In the genomic region with DNA sequence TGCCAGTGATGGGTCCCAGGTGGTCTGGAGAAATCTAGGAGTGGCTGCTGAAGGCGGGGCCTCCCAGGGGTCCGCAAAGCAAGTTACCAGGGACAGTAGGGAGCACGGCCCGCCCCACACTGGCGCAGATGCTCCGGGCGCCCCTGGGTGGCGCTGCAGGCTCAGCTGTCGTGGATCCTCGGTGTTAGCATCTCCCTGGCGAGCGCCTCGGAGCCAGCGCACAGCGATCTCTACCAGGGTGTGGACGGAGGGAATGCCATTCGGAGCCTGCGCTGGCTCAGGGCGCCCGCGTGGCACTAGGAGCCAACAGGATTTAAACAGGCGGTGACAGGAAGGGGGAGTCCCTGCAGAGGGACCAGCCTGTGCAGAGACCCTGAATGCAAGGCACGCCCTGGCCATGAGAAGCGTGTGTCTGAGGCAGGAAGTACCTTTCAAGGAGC, we compare ENCODE assay signal across 8 cellular contexts. TPM values are rescaled to one million over a fixed set of nuclear protein-coding genes. Genes with fewer than 3 reads are reported as not detected.
DNase-seq lines count a peak whose midpoint lies in the region; ATAC-seq, FAIRE-seq and TF ChIP-seq lines count a peak whose summit lies in the region.

No MANE protein-coding gene starts in this region.

- CTCF ChIA-PET in A549 (lab: Yijun Ruan, JAX), result interaction anchor here (0.6 to 14.3 kb wide), 30 partner anchors 9 to 421 kb away, joined by 3 to 220 read pairs (median 4); partner anchors contain the start of genes BEST1, FADS1, FADS2 and FADS3
- CTCF ChIA-PET in activated CD4-positive, alpha-beta memory T cell treated with anti-CD3 and anti-CD28 coated beads for 36 hours (lab: Charles Lee), result interaction anchor here (0.6 to 6.7 kb wide), 17 partner anchors 9 to 440 kb away, joined by 3 to 51 read pairs (median 4); partner anchors contain the start of genes BEST1 and FADS2

- peak; percentile 82 to 91 for DNase-seq in A549 (ENCODE audit: low read depth in 1 of 2, low spot score in 1 of 2)
- DNase-seq in NCI-H774 (lab: John Stamatoyannopoulos, UW), result peak; percentile 73
- DNase-seq in activated CD4-positive, alpha-beta memory T cell treated with anti-CD3 and anti-CD28 coated beads for 36 hours, result peak; percentile 80
- peak; percentile 58 to 65 (median 63) for DNase-seq in effector memory CD8-positive, alpha-beta T cell
- DNase-seq in medulla oblongata (ENCODE audit: extremely low spot score), result peak; percentile 82
- peak; percentile 19 for DNase-seq in stimulated activated CD8-positive, alpha-beta memory T cell treated with anti-CD3 and anti-CD28 coated beads, Interleukin-12 subunit alpha, Interleukin-12 subunit beta, amount 100 ng/mL, for 4 hours (ENCODE audit: low read depth)

- no peaks in the 10 kb centered on the region for H3K36me3 Mint-ChIP-seq in activated CD4-positive, alpha-beta memory T cell treated with anti-CD3 and anti-CD28 coated beads for 36 hours
- peaks cover 7% of the 10 kb centered on the region for H3K36me3 Mint-ChIP-seq in effector memory CD8-positive, alpha-beta T cell (ENCODE audit: insufficient read depth)

- WGBS in A549 (ENCODE audit: missing lambda C conversion rate), result 39% methylated on average over 2 of the region's 24 CpGs

- H3K4me3 Mint-ChIP-seq in activated CD4-positive, alpha-beta memory T cell treated with anti-CD3 and anti-CD28 coated beads for 36 hours, result no peak overlapping the region
- peak overlapping the region; percentile 68 to 72 for H3K4me3 Mint-ChIP-seq in effector memory CD8-positive, alpha-beta T cell

- POLR2A ChIA-PET in A549 (lab: Yijun Ruan, JAX), result interaction anchor here (1.4 kb wide), 1 partner anchor 211 kb away, joined by 5 read pairs; no protein-coding TSS in a partner anchor
- POLR2A ChIA-PET in activated CD4-positive, alpha-beta memory T cell treated with anti-CD3 and anti-CD28 coated beads for 36 hours (lab: Charles Lee), result interaction anchor here (0.9 kb wide), 1 partner anchor 58 kb away, joined by 3 read pairs; no protein-coding TSS in a partner anchor

- peaks cover 2% of the 10 kb centered on the region for H3K4me1 Mint-ChIP-seq in activated CD4-positive, alpha-beta memory T cell treated with anti-CD3 and anti-CD28 coated beads for 36 hours (ENCODE audit: low read depth)
- peaks cover 7 to 8% of the 10 kb centered on the region in 2 donors for H3K4me1 Mint-ChIP-seq in effector memory CD8-positive, alpha-beta T cell (ENCODE audit: low read depth in 2 of 2)

- TF ChIP-seq POLR2A in A549 (IDR thresholded peaks at IDR 0.05; ENCODE audit: low read length), result no peak

- TF ChIP-seq RAD21 in A549 (conservative IDR thresholded peaks at IDR 0.05 in 1 of 2, IDR thresholded peaks at IDR 0.05 in 1 of 2), result peak; percentile 95 to 97

- peak; percentile 95 for TF ChIP-seq CTCF in A549 (IDR thresholded peaks at IDR 0.05)

- peak; percentile 80 to 93 for ATAC-seq in A549
- peak; percentile 69 for ATAC-seq in GM18868 (IDR thresholded peaks at IDR 0.05; ENCODE audit: unreplicated experiment)
- peak; percentile 59 for ATAC-seq in HG03521 (IDR thresholded peaks at IDR 0.05; ENCODE audit: unreplicated experiment)
- peak; percentile 98 for ATAC-seq in effector memory CD8-positive, alpha-beta T cell (replicated peaks)

- peaks cover 2% of the 10 kb centered on the region for H3K27me3 Mint-ChIP-seq in activated CD4-positive, alpha-beta memory T cell treated with anti-CD3 and anti-CD28 coated beads for 36 hours
- H3K27me3 Mint-ChIP-seq in effector memory CD8-positive, alpha-beta T cell, result peaks cover 0 to 7% of the 10 kb centered on the region in 2 donors

- H3K4me1 ChIP-seq in A549, result peaks cover 31% of the 10 kb centered on the region

- peak overlapping the region; percentile 80 for H3K4me2 ChIP-seq in A549

- no peak for TF ChIP-seq EP300 in A549 (IDR thresholded peaks at IDR 0.05)

- H3K9me3 Mint-ChIP-seq in activated CD4-positive, alpha-beta memory T cell treated with anti-CD3 and anti-CD28 coated beads for 36 hours, result no peaks in the 10 kb centered on the region
- H3K9me3 Mint-ChIP-seq in effector memory CD8-positive, alpha-beta T cell, result no peaks in the 10 kb centered on the region

- no peak overlapping the region for H3K27ac Mint-ChIP-seq in activated CD4-positive, alpha-beta memory T cell treated with anti-CD3 and anti-CD28 coated beads for 36 hours
- no peak overlapping the region for H3K27ac Mint-ChIP-seq in effector memory CD8-positive, alpha-beta T cell

- intact Hi-C loops in activated CD4-positive, alpha-beta memory T cell treated with anti-CD3 and anti-CD28 coated beads for 36 hours (cut with micrococcal nuclease), result loop anchor here (1.0 to 2.0 kb wide), 3 partner anchors 76 to 237 kb away; no protein-coding TSS in a partner anchor

- H3K4me3 ChIP-seq in A549, result no peak overlapping the region

- FAIRE-seq in A549 (lab: Jason Lieb, UNC), result no peak

- peak overlapping the region; percentile 47 to 52; a peak in 5 of 6 replicates for H3K27ac ChIP-seq in A549

- no peaks in the 10 kb centered on the region for H3K9me3 ChIP-seq in A549

TF ChIP-seq in A549, 52 proteins besides CTCF, POLR2A, EP300 and RAD21:
- 0 out of 2 replicates have a peak, but pooled peaks have one; percentile 78 for TF ChIP-seq MAZ (IDR thresholded peaks at IDR 0.05; ENCODE audit: borderline replicate concordance, low read depth, low read length)
- TF ChIP-seq SMC3 (IDR thresholded peaks at IDR 0.05), result peak; percentile 92
- TF ChIP-seq RARB (CRISPR knock-in tag; IDR thresholded peaks at IDR 0.05), result no peak
- TF ChIP-seq MAX (IDR thresholded peaks at IDR 0.05), result peak; percentile 52; the same call in 1 of the 2 replicates

RNA-seq across cellular contexts. Expression of gene FADS3, which starts 20.2 kb away (rescaled TPM):
- polyA plus RNA-seq in A549 (2011; rRNA removed), result 17.5 and 22.3 TPM in 2 replicates
- 44.6 and 54.6 TPM in 2 replicates for polyA plus RNA-seq in A549 (2012; cell fraction: cytosol; rRNA removed)
- 235 and 296 TPM in 2 replicates for polyA plus RNA-seq in A549 (2012; cell fraction: nucleus; rRNA removed)
- 36.3 to 43.5 TPM (median 42.9 TPM) in 3 replicates for polyA plus RNA-seq in A549 (2017; fragmentation: RNase III; extraction: RNeasy Plus Mini Kit Qiagen cat#74134 plus additional on column Dnase treatment)
- polyA minus RNA-seq in A549 (2011; rRNA and poly(A)+ RNA removed), result 30.0 and 30.5 TPM in 2 replicates
- total RNA-seq in activated CD4-positive, alpha-beta memory T cell treated with anti-CD3 and anti-CD28 coated beads for 36 hours, result 10 to 100 TPM; 11.9 to 12.1 TPM

RNA-seq across cellular contexts. Expression of gene FADS2, which starts 43.1 kb away (rescaled TPM):
- 215 and 278 TPM in 2 replicates for polyA plus RNA-seq in A549 (2011; rRNA removed)
- 187 and 222 TPM in 2 replicates for polyA plus RNA-seq in A549 (2012; cell fraction: cytosol; rRNA removed)
- 358 and 370 TPM in 2 replicates for polyA plus RNA-seq in A549 (2012; cell fraction: nucleus; rRNA removed)
- polyA plus RNA-seq in A549 (2017; fragmentation: RNase III; extraction: RNeasy Plus Mini Kit Qiagen cat#74134 plus additional on column Dnase treatment), result 184 to 391 TPM (median 352 TPM) in 3 replicates
- 649 and 679 TPM in 2 replicates for polyA minus RNA-seq in A549 (2011; rRNA and poly(A)+ RNA removed)
- 10 to 100 TPM; 58.2 to 60.8 TPM for total RNA-seq in activated CD4-positive, alpha-beta memory T cell treated with anti-CD3 and anti-CD28 coated beads for 36 hours

RNA-seq across cellular contexts. Expression of gene RAB3IL1, which starts 46.2 kb away (rescaled TPM):
- 3.8 and 5.8 TPM in 2 replicates for polyA plus RNA-seq in A549 (2011; rRNA removed)
- polyA plus RNA-seq in A549 (2012; cell fraction: cytosol; rRNA removed), result 8.7 and 11.4 TPM in 2 replicates
- polyA plus RNA-seq in A549 (2012; cell fraction: nucleus; rRNA removed), result 10.1 and 10.9 TPM in 2 replicates
- polyA plus RNA-seq in A549 (2017; fragmentation: RNase III; extraction: RNeasy Plus Mini Kit Qiagen cat#74134 plus additional on column Dnase treatment), result 5.0 to 6.6 TPM (median 6.2 TPM) in 3 replicates
- polyA minus RNA-seq in A549 (2011; rRNA and poly(A)+ RNA removed), result 2.6 and 4.4 TPM in 2 replicates
- total RNA-seq in activated CD4-positive, alpha-beta memory T cell treated with anti-CD3 and anti-CD28 coated beads for 36 hours, result under 1 TPM; 0.10 to 0.21 TPM

RNA-seq across cellular contexts. Expression of gene FADS1, which starts 54.4 kb away (rescaled TPM):
- polyA plus RNA-seq in A549 (2011; rRNA removed) (163 and 175 TPM in 2 replicates), A549 (2017; fragmentation: RNase III; extraction: RNeasy Plus Mini Kit Qiagen cat#74134 plus additional on column Dnase treatment) (121 to 205 TPM (median 189 TPM) in 3 replicates)
- 87.7 and 130 TPM in 2 replicates for polyA plus RNA-seq in A549 (2012; cell fraction: cytosol; rRNA removed)
- 112 and 123 TPM in 2 replicates for polyA plus RNA-seq in A549 (2012; cell fraction: nucleus; rRNA removed)
- 286 and 310 TPM in 2 replicates for polyA minus RNA-seq in A549 (2011; rRNA and poly(A)+ RNA removed)
- total RNA-seq in activated CD4-positive, alpha-beta memory T cell treated with anti-CD3 and anti-CD28 coated beads for 36 hours, result 10 to 100 TPM; 24.9 to 26.5 TPM

Comparison
In these comparisons a context has a peak if more than half of its experiments do, and no peak if none do; other contexts are left out.
1. DNase-seq: peak in every context shown above with its lines; median percentile 86 in A549; 82 in medulla oblongata; 80 in activated CD4-positive, alpha-beta memory T cell treated with anti-CD3 and anti-CD28 coated beads for 36 hours; 73 in NCI-H774; 63 in effector memory CD8-positive, alpha-beta T cell; 19 in stimulated activated CD8-positive, alpha-beta memory T cell treated with anti-CD3 and anti-CD28 coated beads, Interleukin-12 subunit alpha, Interleukin-12 subunit beta, amount 100 ng/mL, for 4 hours.